Comparison of ENCODE assay signal across 25 cellular contexts in the genomic region with DNA sequence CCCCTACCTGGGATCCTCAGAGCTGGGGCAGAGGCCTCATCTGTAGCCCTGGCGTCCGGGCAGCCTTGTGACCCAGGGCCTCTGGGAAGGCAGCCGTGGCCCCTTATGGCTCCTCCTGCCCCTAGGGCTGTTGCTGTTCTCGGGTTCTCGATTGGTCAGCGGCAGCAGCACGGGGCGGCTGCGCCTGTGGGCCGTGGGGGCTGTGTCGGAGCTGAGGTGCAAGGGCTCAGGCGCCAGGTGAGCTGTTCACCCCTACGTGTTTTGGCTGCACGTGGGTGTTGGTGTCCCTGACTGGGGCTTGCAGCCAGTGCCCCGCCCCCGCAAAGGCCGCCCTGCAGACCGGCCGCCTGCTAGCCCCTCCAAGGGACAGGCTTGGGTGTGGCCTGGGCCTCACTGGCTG. TPM values are rescaled to one million over a fixed set of nuclear protein-coding genes. Genes with fewer than 3 reads are reported as not detected.
DNase-seq lines count a peak whose midpoint lies in the region; ATAC-seq, FAIRE-seq and TF ChIP-seq lines count a peak whose summit lies in the region.
"Had no signal": no experiment of that assay in that cellular context is flagged by ENCODE, and none has a peak within 500 bp of the region (broad histone marks: within the 10 kb centered on the region; RNA-seq: fewer than 3 reads in every experiment).

No MANE protein-coding gene starts in this region.

- no peak for DNase-seq in K562 (ENCODE audit: extremely low read depth in 1 of 4, low spot score in 3 of 4)
- no peak for DNase-seq in psoas muscle
- DNase-seq in Karpas-422, result no peak
- no peak for DNase-seq in dorsolateral prefrontal cortex
- DNase-seq in effector memory CD8-positive, alpha-beta T cell, result no peak
- DNase-seq: 8988T; ACHN; AML-193; BE2C; C1 segment of cervical spinal cord; Caco-2; CD4-positive, CD25-positive, alpha-beta regulatory T cell; CD8-positive, alpha-beta T cell; DMS153; DND-41; H9; HFFc6 had no signal

- H3K9me1 ChIP-seq in K562 (ENCODE audit: control insufficient read depth, insufficient read depth, low read length), result no peaks in the 10 kb centered on the region

- H3K27ac Mint-ChIP-seq in effector memory CD8-positive, alpha-beta T cell, result no peak overlapping the region
- H3K27ac Mint-ChIP-seq: CD4-positive, CD25-positive, alpha-beta regulatory T cell; CD8-positive, alpha-beta T cell; GM23338; HFFc6 had no signal

- H3K4me2 ChIP-seq in K562 (ENCODE audit: insufficient read depth, low read length) (no peak overlapping the region), Karpas-422 (ENCODE audit: low read depth, low read length, poor library complexity, severe bottlenecking) (no peak overlapping the region)
- H3K4me2 ChIP-seq: GM23338 had no signal

- BruUV-seq in K562 (replicated peaks; lab: Mats Ljungman, UMichigan), result no TSS peak

- no peak for FAIRE-seq in K562 (lab: Jason Lieb, UNC)
- FAIRE-seq: A549, G401.6, GM12892, GM19239 had no signal

- TF ChIP-seq CTCF in 22Rv1 (IDR thresholded peaks at IDR 0.05), result no peak
- no peak for TF ChIP-seq CTCF in HEK293 (tag by site-specific recombination; IDR thresholded peaks at IDR 0.05)
- TF ChIP-seq CTCF in K562 (IDR thresholded peaks at IDR 0.05 in 2 of 3, conservative IDR thresholded peaks at IDR 0.05 in 1 of 3; ENCODE audit: insufficient read depth in 2 of 3, low read depth in 1 of 3, low read length in 3 of 3), result no peak
- TF ChIP-seq CTCF in psoas muscle (IDR thresholded peaks at IDR 0.05), result no peak
- TF ChIP-seq CTCF in dorsolateral prefrontal cortex (IDR thresholded peaks at IDR 0.05 in 54 of 56, conservative IDR thresholded peaks at IDR 0.05 in 2 of 56; ENCODE audit: low read depth in 1 of 56, partially characterized antibody in 56 of 56), result no peak

- H3K9ac ChIP-seq in K562 (ENCODE audit: insufficient read depth in 1 of 2, low read depth in 2 of 2, low read length in 2 of 2) (peak overlapping the region in 1 of 2 experiments; percentile 95; a peak in 2 of 4 replicates), Karpas-422 (ENCODE audit: low read length) (no peak overlapping the region)

- H3K4me3 ChIP-seq in HEK293 (ENCODE audit: low read depth, low read length), result no peak overlapping the region
- no peak overlapping the region for H3K4me3 ChIP-seq in K562
- no peak overlapping the region for H3K4me3 ChIP-seq in psoas muscle
- no peak overlapping the region for H3K4me3 ChIP-seq in Karpas-422 (ENCODE audit: low read length)
- no peak overlapping the region for H3K4me3 ChIP-seq in dorsolateral prefrontal cortex
- H3K4me3 ChIP-seq: A549, GM23338 had no signal

- H3K9me3 ChIP-seq in HEK293 (ENCODE audit: control insufficient read depth, insufficient read depth, low read depth, low read length) (no peaks in the 10 kb centered on the region), K562 (replicated peaks; ENCODE audit: control insufficient read depth, insufficient read depth, low read depth, low read length) (no peaks in the 10 kb centered on the region), psoas muscle (no peaks in the 10 kb centered on the region), Karpas-422 (ENCODE audit: low read length) (no peaks in the 10 kb centered on the region)
- H3K9me3 ChIP-seq: A549, BE2C, Caco-2 had no signal

- H3K27me3 Mint-ChIP-seq in effector memory CD8-positive, alpha-beta T cell, result no peaks in the 10 kb centered on the region
- H3K27me3 Mint-ChIP-seq: CD4-positive, CD25-positive, alpha-beta regulatory T cell had no signal

- no peaks in the 10 kb centered on the region for H3K36me3 Mint-ChIP-seq in effector memory CD8-positive, alpha-beta T cell (ENCODE audit: insufficient read depth)
- H3K36me3 Mint-ChIP-seq: CD4-positive, CD25-positive, alpha-beta regulatory T cell; CD8-positive, alpha-beta T cell had no signal

- in situ Hi-C loops in K562 (cut with MboI), result no loop called here

- H3K4me1 Mint-ChIP-seq in effector memory CD8-positive, alpha-beta T cell (ENCODE audit: low read depth in 2 of 2), result peaks cover 0 to 3% of the 10 kb centered on the region in 2 donors
- H3K4me1 Mint-ChIP-seq: GM23338 had no signal

- H4K20me1 ChIP-seq in K562 (replicated peaks; ENCODE audit: control insufficient read depth, insufficient read depth, low read length), result no peaks in the 10 kb centered on the region
- no peaks in the 10 kb centered on the region for H4K20me1 ChIP-seq in Karpas-422 (ENCODE audit: insufficient read depth, low read depth, low read length)

- H3K27ac ChIP-seq in 22Rv1 (peak overlapping the region; percentile 65; the same call in 1 of the 2 replicates), HEK293 (ENCODE audit: extremely low read depth, low read depth, low read length) (no peak overlapping the region), K562 (ENCODE audit: extremely low read depth, low read depth, low read length) (no peak overlapping the region), psoas muscle (peak overlapping the region; percentile 68), Karpas-422 (ENCODE audit: low read length) (no peak overlapping the region), dorsolateral prefrontal cortex (no peak overlapping the region)

- no peak for TF ChIP-seq POLR2A in K562 (conservative IDR thresholded peaks at IDR 0.05)

- H3K4me1 ChIP-seq in HEK293 (ENCODE audit: control insufficient read depth, insufficient read depth, low read length) (peaks cover 3% of the 10 kb centered on the region; the same call in 1 of the 2 replicates), K562 (replicated peaks in 1 of 2; ENCODE audit: control insufficient read depth in 2 of 2, insufficient read depth in 2 of 2, low read length in 2 of 2) (peaks cover 2 to 92% of the 10 kb centered on the region in 2 experiments; a peak in 4 of 5 replicates), psoas muscle (peaks cover 12% of the 10 kb centered on the region), Karpas-422 (ENCODE audit: low read length) (peaks cover 13% of the 10 kb centered on the region)
- H3K4me1 ChIP-seq: Caco-2 had no signal

- H3K79me2 ChIP-seq in K562 (ENCODE audit: control insufficient read depth, insufficient read depth, low read length), result no peaks in the 10 kb centered on the region; the same call in 2 of the 3 replicates
- H3K79me2 ChIP-seq in Karpas-422 (ENCODE audit: low read length), result 0 out of 2 replicates have a peak, but pooled peaks cover 3% of the 10 kb centered on the region

- no peaks in the 10 kb centered on the region for H3K9me3 Mint-ChIP-seq in effector memory CD8-positive, alpha-beta T cell
- H3K9me3 Mint-ChIP-seq: CD4-positive, CD25-positive, alpha-beta regulatory T cell; CD8-positive, alpha-beta T cell; GM23338; H9; HFFc6 had no signal

- no peak overlapping the region for H3K4me3 Mint-ChIP-seq in effector memory CD8-positive, alpha-beta T cell
- H3K4me3 Mint-ChIP-seq: CD4-positive, CD25-positive, alpha-beta regulatory T cell; CD8-positive, alpha-beta T cell; GM23338; HFFc6 had no signal

- H2AFZ ChIP-seq in K562 (ENCODE audit: low read depth, low read length) (no peak overlapping the region), Karpas-422 (ENCODE audit: low read length) (no peak overlapping the region)
- H2AFZ ChIP-seq: GM23338 had no signal

- no peak for ATAC-seq in K562
- ATAC-seq in psoas muscle, result no peak
- no peak for ATAC-seq in effector memory CD8-positive, alpha-beta T cell (replicated peaks)
- ATAC-seq: A549; CD8-positive, alpha-beta T cell; GM23338; HCT116 had no signal

- CTCF ChIA-PET in HEK293 (lab: Yijun Ruan, JAX), result interaction anchor here (0.5 to 0.9 kb wide), 4 partner anchors 13 to 758 kb away, joined by 3 to 4 read pairs (median 4); a partner anchor contains a TSS
- CTCF ChIA-PET in K562 (lab: Yijun Ruan, JAX; ENCODE audit: low intra/inter-chr PET ratio), result no interaction called here

- intact Hi-C loops in K562 (cut with micrococcal nuclease), result loop anchor here (10.0 kb wide), 1 partner anchor 267 kb away; a partner anchor contains a TSS
- intact Hi-C loops in psoas muscle (cut with DNase I), result no loop called here
- intact Hi-C loops in dorsolateral prefrontal cortex (cut with DNase I), result no loop called here

- peaks cover 0 to 56% of the 10 kb centered on the region in 2 experiments; a peak in 2 of 3 replicates for H3K36me3 ChIP-seq in HEK293 (ENCODE audit: control insufficient read depth in 2 of 2, insufficient read depth in 1 of 2, low read length in 2 of 2)
- no peaks in the 10 kb centered on the region for H3K36me3 ChIP-seq in K562 (ENCODE audit: control insufficient read depth, insufficient read depth, low read length)
- no peaks in the 10 kb centered on the region for H3K36me3 ChIP-seq in psoas muscle (ENCODE audit: insufficient read depth in 1 of 2, low read depth in 1 of 2)
- H3K36me3 ChIP-seq in Karpas-422 (ENCODE audit: insufficient read depth, low read length), result no peaks in the 10 kb centered on the region; the same call in 1 of the 2 replicates

- H3K9me2 ChIP-seq in Karpas-422 (replicated peaks; ENCODE audit: insufficient read depth, low read length), result no peaks in the 10 kb centered on the region

- no peaks in the 10 kb centered on the region for H3K27me3 ChIP-seq in K562 (ENCODE audit: control insufficient read depth in 2 of 2, insufficient read depth in 2 of 2, low read length in 2 of 2)
- H3K27me3 ChIP-seq in psoas muscle (ENCODE audit: insufficient read depth in 3 of 3, low read length in 2 of 3), result no peaks in the 10 kb centered on the region
- no peaks in the 10 kb centered on the region for H3K27me3 ChIP-seq in Karpas-422 (ENCODE audit: low read length)
- no peaks in the 10 kb centered on the region for H3K27me3 ChIP-seq in dorsolateral prefrontal cortex
- H3K27me3 ChIP-seq: BE2C had no signal

- POLR2A ChIA-PET in HEK293 (lab: Yijun Ruan, JAX), result interaction anchor here (1.2 kb wide), 1 partner anchor 14 kb away, joined by 4 read pairs; a partner anchor contains a TSS
- POLR2A ChIA-PET in K562 (lab: Yijun Ruan, JAX), result interaction anchor here (0.6 kb wide), 1 partner anchor 18 kb away, joined by 3 read pairs; a partner anchor contains a TSS

- WGBS in K562 (ENCODE audit: insufficient coverage, low coverage, missing lambda C conversion rate), result 76% methylated on average over 15 of the region's 19 CpGs
- WGBS in psoas muscle, 3 donors, result 91 to 95% (median 93%) methylated on average over 14 to 19 of the region's 19 CpGs

- no peak for TF ChIP-seq RAD21 in K562 (CRISPR knock-in tag; conservative IDR thresholded peaks at IDR 0.05 in 1 of 2, IDR thresholded peaks at IDR 0.05 in 1 of 2)

- TF ChIP-seq EP300 in K562 (IDR thresholded peaks at IDR 0.05; ENCODE audit: low read length), result no peak

RNA-seq across cellular contexts. Expression of a gene that starts 5.8 kb away (rescaled TPM):
- total RNA-seq in K562 (2011; cell fraction: chromatin; rRNA removed; ENCODE audit: low replicate concordance), result 214 and 929 TPM in 2 replicates
- total RNA-seq in K562 (2011; cell fraction: nucleolus; rRNA removed), result 1,026 and 1,077 TPM in 2 replicates
- total RNA-seq in K562 (2011; cell fraction: nucleoplasm; rRNA removed), result 329 and 385 TPM in 2 replicates
- total RNA-seq in K562 (2014; rRNA removed) (116 and 158 TPM in 2 replicates), K562 (2014; rRNA removed; fragmentation: Illumina TruSeq; extraction: Trizol) (18.6 and 26.7 TPM in 2 replicates), K562 (2015; rRNA removed; fragmentation: Illumina TruSeq; extraction: Trizol) (83.6 and 87.9 TPM in 2 replicates), K562 (2021) (267 TPM in 2 replicates), psoas muscle (10 to 100 TPM; 38.8 to 56.8 (median 48.8) TPM), dorsolateral prefrontal cortex (100 to 1,000 TPM in 63 of 120 experiments, 10 to 100 TPM in 57; 69.8 to 145 (median 101) TPM)
- polyA plus RNA-seq in K562 (2011; rRNA removed) (118 and 173 TPM in 2 replicates), K562 (2014; fragmentation: Illumina TruSeq; extraction: Trizol) (112 and 139 TPM in 2 replicates), K562 (2014; fragmentation: Nextera tagmentation; extraction: Ambion mirVana) (1 to 10 TPM; 5.0 to 6.8 TPM), K562 (2014; rRNA removed) (373 and 378 TPM in 2 replicates), psoas muscle (10 to 100 TPM; 47.7 to 75.8 (median 52.6) TPM)
- polyA plus RNA-seq in K562 (2011; cell fraction: cytosol; rRNA removed), result 121 and 296 TPM in 2 replicates
- polyA plus RNA-seq in K562 (2011; cell fraction: nucleus; rRNA removed), result 1,454 and 2,407 TPM in 2 replicates
- 192 and 214 TPM in 2 replicates for polyA plus RNA-seq in K562 (2012)
- 14.4 and 20.6 TPM in 2 replicates for polyA minus RNA-seq in K562 (2011; rRNA and poly(A)+ RNA removed)
- polyA minus RNA-seq in K562 (2011; cell fraction: cytosol; rRNA and poly(A)+ RNA removed), result 48.0 and 67.2 TPM in 2 replicates
- 214 and 219 TPM in 2 replicates for polyA minus RNA-seq in K562 (2011; cell fraction: nucleus; rRNA and poly(A)+ RNA removed)
- total RNA-seq in Karpas-422 (2014; rRNA removed; shearing (Covaris generic); ENCODE audit: low replicate concordance), result 73.8 and 114 TPM in 2 replicates

RNA-seq across cellular contexts. Expression of a gene that starts 12.9 kb away (rescaled TPM):
- total RNA-seq in K562 (2011; cell fraction: chromatin; rRNA removed; ENCODE audit: low replicate concordance), result 25.8 and 70.2 TPM in 2 replicates
- total RNA-seq in K562 (2011; cell fraction: nucleolus; rRNA removed), result 50.4 and 60.9 TPM in 2 replicates
- total RNA-seq in K562 (2011; cell fraction: nucleoplasm; rRNA removed), result 29.8 and 30.4 TPM in 2 replicates
- total RNA-seq in K562 (2014; rRNA removed), result 4.9 and 6.5 TPM in 2 replicates
- total RNA-seq in K562 (2014; rRNA removed; fragmentation: Illumina TruSeq; extraction: Trizol), result 0.80 and 1.3 TPM in 2 replicates
- 3.0 and 3.3 TPM in 2 replicates for total RNA-seq in K562 (2015; rRNA removed; fragmentation: Illumina TruSeq; extraction: Trizol)
- total RNA-seq in K562 (2021), result 10.0 and 12.6 TPM in 2 replicates
- 5.7 and 9.4 TPM in 2 replicates for polyA plus RNA-seq in K562 (2011; rRNA removed)
- polyA plus RNA-seq in K562 (2011; cell fraction: cytosol; rRNA removed), result 3.8 and 9.9 TPM in 2 replicates
- 72.9 and 107 TPM in 2 replicates for polyA plus RNA-seq in K562 (2011; cell fraction: nucleus; rRNA removed)
- polyA plus RNA-seq in K562 (2012), result 6.3 and 9.5 TPM in 2 replicates
- polyA plus RNA-seq in K562 (2014; fragmentation: Illumina TruSeq; extraction: Trizol), result 1.4 and 4.3 TPM in 2 replicates
- under 1 TPM; 0.44 to 0.46 TPM for polyA plus RNA-seq in K562 (2014; fragmentation: Nextera tagmentation; extraction: Ambion mirVana)
- 8.1 and 10.6 TPM in 2 replicates for polyA plus RNA-seq in K562 (2014; rRNA removed)
- 1.0 and 1.4 TPM in 2 replicates for polyA minus RNA-seq in K562 (2011; rRNA and poly(A)+ RNA removed)
- polyA minus RNA-seq in K562 (2011; cell fraction: cytosol; rRNA and poly(A)+ RNA removed), result 2.6 and 4.5 TPM in 2 replicates
- polyA minus RNA-seq in K562 (2011; cell fraction: nucleus; rRNA and poly(A)+ RNA removed), result 20.9 and 23.9 TPM in 2 replicates
- total RNA-seq in psoas muscle, result 1 to 10 TPM; 4.0 to 9.6 (median 8.1) TPM
- polyA plus RNA-seq in psoas muscle, result 1 to 10 TPM; 5.6 to 9.7 (median 6.4) TPM
- 37.2 and 55.2 TPM in 2 replicates for total RNA-seq in Karpas-422 (2014; rRNA removed; shearing (Covaris generic); ENCODE audit: low replicate concordance)
- 10 to 100 TPM; 12.5 to 50.4 (median 25.7) TPM for total RNA-seq in dorsolateral prefrontal cortex

RNA-seq across cellular contexts. Expression of a gene that starts 13.4 kb away (rescaled TPM):
- 4.0 and 18.2 TPM in 2 replicates for total RNA-seq in K562 (2011; cell fraction: chromatin; rRNA removed; ENCODE audit: low replicate concordance)
- total RNA-seq in K562 (2011; cell fraction: nucleolus; rRNA removed), result 16.8 and 19.9 TPM in 2 replicates
- 6.3 and 7.2 TPM in 2 replicates for total RNA-seq in K562 (2011; cell fraction: nucleoplasm; rRNA removed)
- 2.7 and 3.9 TPM in 2 replicates for total RNA-seq in K562 (2014; rRNA removed)
- 0.11 TPM in 1 of 2 replicates, not detected in the other for total RNA-seq in K562 (2014; rRNA removed; fragmentation: Illumina TruSeq; extraction: Trizol)
- total RNA-seq in K562 (2015; rRNA removed; fragmentation: Illumina TruSeq; extraction: Trizol), result 0.79 and 0.94 TPM in 2 replicates
- total RNA-seq in K562 (2021), result 3.6 and 4.0 TPM in 2 replicates
- 1.7 and 3.5 TPM in 2 replicates for polyA plus RNA-seq in K562 (2011; rRNA removed)
- 2.9 and 8.6 TPM in 2 replicates for polyA plus RNA-seq in K562 (2011; cell fraction: cytosol; rRNA removed)
- 36.3 and 53.0 TPM in 2 replicates for polyA plus RNA-seq in K562 (2011; cell fraction: nucleus; rRNA removed)
- polyA plus RNA-seq in K562 (2012), result 2.4 and 6.7 TPM in 2 replicates
- 0.55 and 1.1 TPM in 2 replicates for polyA plus RNA-seq in K562 (2014; fragmentation: Illumina TruSeq; extraction: Trizol)
- polyA plus RNA-seq in K562 (2014; fragmentation: Nextera tagmentation; extraction: Ambion mirVana), result under 1 TPM in 1 of 2 experiments, not detected in 1; 0.03 TPM
- 3.4 and 5.6 TPM in 2 replicates for polyA plus RNA-seq in K562 (2014; rRNA removed)
- polyA minus RNA-seq in K562 (2011; rRNA and poly(A)+ RNA removed), result 0.15 and 0.39 TPM in 2 replicates
- 1.2 TPM in 1 of 2 replicates, not detected in the other for polyA minus RNA-seq in K562 (2011; cell fraction: cytosol; rRNA and poly(A)+ RNA removed)
- polyA minus RNA-seq in K562 (2011; cell fraction: nucleus; rRNA and poly(A)+ RNA removed), result 3.2 and 5.4 TPM in 2 replicates
- under 1 TPM; 0.13 to 0.42 (median 0.29) TPM for total RNA-seq in psoas muscle
- under 1 TPM; 0.06 to 0.08 (median 0.08) TPM for polyA plus RNA-seq in psoas muscle
- 3.6 and 15.2 TPM in 2 replicates for total RNA-seq in Karpas-422 (2014; rRNA removed; shearing (Covaris generic); ENCODE audit: low replicate concordance)
- 10 to 100 TPM; 10.3 to 39.1 (median 26.5) TPM for total RNA-seq in dorsolateral prefrontal cortex

RNA-seq across cellular contexts. Expression of a gene that starts 18.1 kb away (rescaled TPM):
- 38.7 and 156 TPM in 2 replicates for total RNA-seq in K562 (2011; cell fraction: chromatin; rRNA removed; ENCODE audit: low replicate concordance)
- total RNA-seq in K562 (2011; cell fraction: nucleolus; rRNA removed), result 192 and 203 TPM in 2 replicates
- total RNA-seq in K562 (2011; cell fraction: nucleoplasm; rRNA removed), result 62.0 and 88.9 TPM in 2 replicates
- total RNA-seq in K562 (2014; rRNA removed) (251 and 276 TPM in 2 replicates), K562 (2014; rRNA removed; fragmentation: Illumina TruSeq; extraction: Trizol) (65.4 and 88.2 TPM in 2 replicates), K562 (2015; rRNA removed; fragmentation: Illumina TruSeq; extraction: Trizol) (147 and 168 TPM in 2 replicates), K562 (2021) (191 and 213 TPM in 2 replicates), psoas muscle (100 to 1,000 TPM; 108 to 150 (median 115) TPM), dorsolateral prefrontal cortex (100 to 1,000 TPM in 119 of 120 experiments, 10 to 100 TPM in 1; 99.4 to 191 (median 150) TPM)
- polyA plus RNA-seq in K562 (2011; rRNA removed) (114 TPM in 2 replicates), K562 (2014; fragmentation: Illumina TruSeq; extraction: Trizol) (152 and 188 TPM in 2 replicates), K562 (2014; fragmentation: Nextera tagmentation; extraction: Ambion mirVana) (10 to 100 TPM; 10.6 to 27.7 TPM), K562 (2014; rRNA removed) (193 and 200 TPM in 2 replicates), psoas muscle (100 to 1,000 TPM; 127 to 147 (median 134) TPM)
- 94.5 and 181 TPM in 2 replicates for polyA plus RNA-seq in K562 (2011; cell fraction: cytosol; rRNA removed)
- polyA plus RNA-seq in K562 (2011; cell fraction: nucleus; rRNA removed), result 195 and 305 TPM in 2 replicates
- polyA plus RNA-seq in K562 (2012), result 87.2 and 101 TPM in 2 replicates
- 22.1 and 33.0 TPM in 2 replicates for polyA minus RNA-seq in K562 (2011; rRNA and poly(A)+ RNA removed)
- polyA minus RNA-seq in K562 (2011; cell fraction: cytosol; rRNA and poly(A)+ RNA removed), result 41.4 and 45.7 TPM in 2 replicates
- 57.6 and 61.8 TPM in 2 replicates for polyA minus RNA-seq in K562 (2011; cell fraction: nucleus; rRNA and poly(A)+ RNA removed)
- total RNA-seq in Karpas-422 (2014; rRNA removed; shearing (Covaris generic); ENCODE audit: low replicate concordance), result 142 and 145 TPM in 2 replicates

RNA-seq across cellular contexts. Expression of a gene that starts 20.5 kb away (rescaled TPM):
- total RNA-seq in K562 (2011; cell fraction: chromatin; rRNA removed; ENCODE audit: low replicate concordance), result 33.6 and 106 TPM in 2 replicates
- 86.7 and 90.7 TPM in 2 replicates for total RNA-seq in K562 (2011; cell fraction: nucleolus; rRNA removed)
- 54.1 and 55.3 TPM in 2 replicates for total RNA-seq in K562 (2011; cell fraction: nucleoplasm; rRNA removed)
- total RNA-seq in K562 (2014; rRNA removed) (120 and 148 TPM in 2 replicates), K562 (2014; rRNA removed; fragmentation: Illumina TruSeq; extraction: Trizol) (3.4 and 6.3 TPM in 2 replicates), K562 (2015; rRNA removed; fragmentation: Illumina TruSeq; extraction: Trizol) (55.8 and 56.1 TPM in 2 replicates), K562 (2021) (110 and 124 TPM in 2 replicates), psoas muscle (10 to 100 TPM; 61.6 to 80.2 (median 68.9) TPM), dorsolateral prefrontal cortex (10 to 100 TPM; 24.1 to 97.3 (median 38.0) TPM)
- polyA plus RNA-seq in K562 (2011; rRNA removed) (35.2 and 47.4 TPM in 2 replicates), K562 (2014; fragmentation: Illumina TruSeq; extraction: Trizol) (12.8 and 40.4 TPM in 2 replicates), K562 (2014; fragmentation: Nextera tagmentation; extraction: Ambion mirVana) (1 to 10 TPM in 1 of 2 experiments, under 1 TPM in 1; 0.80 to 3.5 TPM), K562 (2014; rRNA removed) (111 and 123 TPM in 2 replicates), psoas muscle (100 to 1,000 TPM in 2 of 3 donors, 10 to 100 TPM in 1; 95.1 to 124 (median 108) TPM)
- polyA plus RNA-seq in K562 (2011; cell fraction: cytosol; rRNA removed), result 70.6 and 207 TPM in 2 replicates
- polyA plus RNA-seq in K562 (2011; cell fraction: nucleus; rRNA removed), result 72.7 and 125 TPM in 2 replicates
- polyA plus RNA-seq in K562 (2012), result 63.1 and 76.1 TPM in 2 replicates
- 5.2 and 5.6 TPM in 2 replicates for polyA minus RNA-seq in K562 (2011; rRNA and poly(A)+ RNA removed)
- 19.4 and 28.1 TPM in 2 replicates for polyA minus RNA-seq in K562 (2011; cell fraction: cytosol; rRNA and poly(A)+ RNA removed)
- 21.5 and 23.7 TPM in 2 replicates for polyA minus RNA-seq in K562 (2011; cell fraction: nucleus; rRNA and poly(A)+ RNA removed)
- 41.7 and 137 TPM in 2 replicates for total RNA-seq in Karpas-422 (2014; rRNA removed; shearing (Covaris generic); ENCODE audit: low replicate concordance)

Comparison
In these comparisons a context has a peak if more than half of its experiments do, and no peak if none do; other contexts are left out.
1. H3K27ac ChIP-seq: peak in 22Rv1 (single experiment) and psoas muscle (single experiment); none in HEK293 (single experiment), K562 (single experiment), Karpas-422 (single experiment) and dorsolateral prefrontal cortex (0 of 59).